ENCODE assay signal across 8 cellular contexts in the genomic region with DNA sequence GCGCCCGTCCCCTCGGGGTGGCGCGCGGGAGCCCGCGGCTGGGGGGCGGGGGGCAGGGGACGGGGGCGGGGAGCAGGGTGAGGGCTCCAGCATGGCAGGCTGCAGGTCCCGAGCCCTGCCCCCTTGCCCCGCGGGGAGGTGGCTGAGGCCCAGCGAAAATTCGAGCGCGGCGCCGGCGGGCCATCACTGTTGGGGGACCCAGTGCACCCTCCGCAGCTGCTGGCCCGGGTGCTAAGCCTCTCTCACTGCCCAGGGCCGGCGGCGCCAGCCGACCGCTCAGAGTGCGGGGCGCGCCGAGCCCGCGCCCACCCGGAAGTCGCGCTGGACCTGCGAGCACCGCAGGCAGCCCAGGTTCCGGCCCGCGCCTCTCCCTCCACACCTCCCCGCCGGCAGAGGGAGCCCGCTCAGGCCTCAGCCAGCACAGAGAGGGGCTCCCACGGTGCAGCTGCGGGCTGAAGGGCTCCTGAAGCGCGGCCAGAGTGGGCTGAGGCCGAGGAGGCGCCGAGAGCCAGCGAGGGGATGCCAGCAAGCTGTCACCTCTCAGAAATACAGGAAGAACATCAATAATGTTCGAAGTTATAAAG.
DNase-seq lines count a peak whose midpoint lies in the region; ATAC-seq, FAIRE-seq and TF ChIP-seq lines count a peak whose summit lies in the region.
"Not testable (repeated sequence)": the region's sequence is repeated elsewhere in the genome, so short reads cannot be mapped to it uniquely, and the experiment has no call there.

No MANE protein-coding gene starts in this region.

- H2BK120ac ChIP-seq in neuronal stem cell (ENCODE audit: low read depth, low read length), result not testable (repeated sequence)

- not testable (repeated sequence) for H4K20me1 ChIP-seq in astrocyte (ENCODE audit: insufficient read depth, low read length)

- H3K4ac ChIP-seq in neuronal stem cell (ENCODE audit: low read length), result not testable (repeated sequence)

- H2AK5ac ChIP-seq in neuronal stem cell (ENCODE audit: low read depth, low read length), result not testable (repeated sequence)

- H3K4me3 ChIP-seq in astrocyte (ENCODE audit: insufficient read depth, low read depth, low read length) (peak overlapping the region; percentile 39), heart left ventricle (peak overlapping the region; percentile 46 to 81 (median 68)), neuronal stem cell (ENCODE audit: low read length in 2 of 2) (peak overlapping the region; percentile 55 to 77)

- H2BK12ac ChIP-seq in neuronal stem cell (ENCODE audit: low read length), result not testable (repeated sequence)

- H3K27me3 ChIP-seq in astrocyte (ENCODE audit: insufficient read depth, low read length); heart left ventricle; neuronal stem cell (ENCODE audit: control insufficient read depth in 3 of 3, insufficient read depth in 3 of 3, low read depth in 1 of 3, low read length in 3 of 3): not testable (repeated sequence)

- WGBS in heart left ventricle, 4 donors, result 1 to 5% (median 2%) methylated on average over 7 to 53 of the region's 54 CpGs
- WGBS in neuronal stem cell (ENCODE audit: extremely low coverage in 2 of 2, insufficient read length in 2 of 2, insufficient replicate concordance in 1 of 2), 2 donors, result no CpG with 5 or more reads among the region's 54 CpGs

- H3K9me3 ChIP-seq in astrocyte (ENCODE audit: insufficient read depth, low read depth, low read length); heart left ventricle; neuronal stem cell (replicated peaks in 1 of 2; ENCODE audit: control insufficient read depth in 2 of 2, insufficient read depth in 1 of 2, low read depth in 1 of 2, low read length in 2 of 2): not testable (repeated sequence)

- H2BK5ac ChIP-seq in neuronal stem cell (ENCODE audit: low read length), result not testable (repeated sequence)

- not testable (repeated sequence) for H3K79me2 ChIP-seq in astrocyte (ENCODE audit: insufficient read depth, low read length)

- not testable (repeated sequence) for H4K8ac ChIP-seq in neuronal stem cell (ENCODE audit: low read depth, low read length)

- not testable (repeated sequence) for FAIRE-seq in astrocyte (lab: Jason Lieb, UNC)

- H3K23ac ChIP-seq in neuronal stem cell (ENCODE audit: low read depth, low read length, poor library complexity), result not testable (repeated sequence)

- H3K18ac ChIP-seq in neuronal stem cell (ENCODE audit: low read length), result not testable (repeated sequence)

- peak overlapping the region; percentile 65 for H3K4me2 ChIP-seq in astrocyte (ENCODE audit: low read length)
- H3K4me2 ChIP-seq in neuronal stem cell (ENCODE audit: insufficient read depth, low read length, poor library complexity, severe bottlenecking), result not testable (repeated sequence)

- POLR2A ChIA-PET in activated B cell treated with CpG ODN at 0.5 μM for 24 hours (lab: Charles Lee), result interaction anchor here (1.1 kb wide), 1 partner anchor 190 kb away, joined by 9 read pairs; a partner anchor contains a TSS

- H3K9ac ChIP-seq in astrocyte (ENCODE audit: low read length); neuronal stem cell (ENCODE audit: low read depth, low read length, poor library complexity): not testable (repeated sequence)

- CTCF ChIA-PET in activated B cell treated with CpG ODN at 0.5 μM for 24 hours (lab: Charles Lee), result not testable (repeated sequence)

- not testable (repeated sequence) for H2AFZ ChIP-seq in astrocyte (ENCODE audit: low read depth, low read length)
- peak overlapping the region; percentile 75 for H2AFZ ChIP-seq in neuronal stem cell (ENCODE audit: low read length)

- not testable (repeated sequence) for H3K79me1 ChIP-seq in neuronal stem cell (ENCODE audit: low read depth, low read length)

- H3K27me3 Mint-ChIP-seq in activated B cell treated with CpG ODN at 0.5 μM for 24 hours; astrocyte (ENCODE audit: low read depth, unreplicated experiment): not testable (repeated sequence)

- DNase-seq in CMK (ENCODE audit: low read depth) (peak; percentile 47), HS-5 (ENCODE audit: low read depth) (peak; percentile 19), NCI-H748 (lab: John Stamatoyannopoulos, UW; ENCODE audit: unreplicated experiment) (peak; percentile 90), activated B cell treated with CpG ODN at 0.5 μM for 24 hours (peak; percentile 86), astrocyte (ENCODE audit: low read depth) (peak; percentile 39), heart left ventricle (peak; percentile 79 to 92 (median 86)), neuronal stem cell (ENCODE audit: low spot score) (peak; percentile 49)
- peak; percentile 81 for DNase-seq in stimulated activated CD8-positive, alpha-beta memory T cell treated with anti-CD3 and anti-CD28 coated beads, Interleukin-4, amount 100 ng/mL, for 24 hours (ENCODE audit: low read depth)

- not testable (repeated sequence) for H3K36me3 Mint-ChIP-seq in activated B cell treated with CpG ODN at 0.5 μM for 24 hours (ENCODE audit: low read depth); astrocyte (ENCODE audit: low read depth, unreplicated experiment)

- not testable (repeated sequence) for H3K14ac ChIP-seq in neuronal stem cell (ENCODE audit: low read length)

- H3K27ac Mint-ChIP-seq in activated B cell treated with CpG ODN at 0.5 μM for 24 hours (peak overlapping the region; percentile 77), astrocyte (ENCODE audit: unreplicated experiment) (peak overlapping the region; percentile 80)

- H3K36me3 ChIP-seq in astrocyte (ENCODE audit: insufficient read depth, low read length); heart left ventricle; neuronal stem cell (replicated peaks in 1 of 2; ENCODE audit: control insufficient read depth in 2 of 2, insufficient read depth in 2 of 2, low read length in 2 of 2): not testable (repeated sequence)

- ATAC-seq in activated B cell treated with CpG ODN at 0.5 μM for 24 hours (ENCODE audit: low read depth) (peak; percentile 86), heart left ventricle (peak in 2 of 4 donors; percentile 81 to 89)

- not testable (repeated sequence) for H3K4me1 Mint-ChIP-seq in activated B cell treated with CpG ODN at 0.5 μM for 24 hours; astrocyte (ENCODE audit: low read depth, unreplicated experiment)

- not testable (repeated sequence) for H2BK15ac ChIP-seq in neuronal stem cell (ENCODE audit: low read length)

- not testable (repeated sequence) for H4K91ac ChIP-seq in neuronal stem cell (ENCODE audit: low read depth, low read length, poor library complexity)

- intact Hi-C loops in activated B cell treated with CpG ODN at 0.5 μM for 24 hours (cut with micrococcal nuclease), result loop anchor here (10.0 kb wide), 1 partner anchor 938 kb away; a partner anchor contains a TSS
- intact Hi-C loops in heart left ventricle (cut with DNase I), result not testable (repeated sequence)

- not testable (repeated sequence) for H3K27ac ChIP-seq in astrocyte (ENCODE audit: low read depth, low read length); neuronal stem cell (replicated peaks; ENCODE audit: low read length)
- H3K27ac ChIP-seq in heart left ventricle, result peak overlapping the region in 10 of 12 donors; percentile 65 to 90 (median 83)

- not testable (repeated sequence) for TF ChIP-seq POLR2A in heart left ventricle (IDR thresholded peaks at IDR 0.05)

- H3K4me1 ChIP-seq in astrocyte (ENCODE audit: insufficient read depth, low read length); heart left ventricle; neuronal stem cell (ENCODE audit: control insufficient read depth in 2 of 2, insufficient read depth in 1 of 2, low read depth in 1 of 2, low read length in 2 of 2): not testable (repeated sequence)

- peak overlapping the region; percentile 76 for H3K4me3 Mint-ChIP-seq in activated B cell treated with CpG ODN at 0.5 μM for 24 hours
- peak overlapping the region; percentile 88 for H3K4me3 Mint-ChIP-seq in astrocyte (ENCODE audit: unreplicated experiment)

- H3K9me3 Mint-ChIP-seq in activated B cell treated with CpG ODN at 0.5 μM for 24 hours; astrocyte (ENCODE audit: unreplicated experiment): not testable (repeated sequence)

- not testable (repeated sequence) for TF ChIP-seq CTCF in activated B cell treated with CpG ODN at 0.5 μM for 24 hours (IDR thresholded peaks at IDR 0.05); astrocyte (IDR thresholded peaks at IDR 0.05; ENCODE audit: insufficient read depth, low read depth, low read length)
- peak in 11 of 12 donors; percentile 49 to 76 (median 62) for TF ChIP-seq CTCF in heart left ventricle (IDR thresholded peaks at IDR 0.05)

Comparison
In these comparisons a context has a peak if more than half of its experiments do, and no peak if none do; other contexts are left out.
1. DNase-seq: peak in every context shown above with its lines; median percentile 90 in NCI-H748; 86 in activated B cell treated with CpG ODN at 0.5 μM for 24 hours; 86 in heart left ventricle; 81 in stimulated activated CD8-positive, alpha-beta memory T cell treated with anti-CD3 and anti-CD28 coated beads, Interleukin-4, amount 100 ng/mL, for 24 hours; 49 in neuronal stem cell; 47 in CMK; 39 in astrocyte; 19 in HS-5.